10 cellular contexts compared by ENCODE assay signal in genomic region chr3:149610351-149611105, GRCh38.
DNase-seq lines count a peak whose midpoint lies in the region; ATAC-seq and TF ChIP-seq lines count a peak whose summit lies in the region.
"Had no signal": no experiment of that assay in that cellular context is flagged by ENCODE, and none has a peak within 500 bp of the region (broad histone marks: within the 10 kb centered on the region; RNA-seq: fewer than 3 reads in every experiment).

No MANE protein-coding gene starts in this region.

- no peak overlapping the region for H3K4me3 ChIP-seq in brain microvascular endothelial cell (ENCODE audit: low read depth, low read length)
- H3K4me3 ChIP-seq: BLaER1 had no signal

- DNase-seq in DMS 273 treated with DMSO at 0.1 percent for 48 hours (lab: John Stamatoyannopoulos, UW) (peak; percentile 80), brain microvascular endothelial cell (no peak), hippocampal formation (lab: John Stamatoyannopoulos, UW) (peak; percentile 37 to 69), putamen (ENCODE audit: low spot score) (peak; percentile 65), NCI-H748 treated with DMSO at 0.1 percent for 48 hours (lab: John Stamatoyannopoulos, UW) (no peak)
- DNase-seq: effector CD8-positive, alpha-beta T cell had no signal

- H3K36me3 ChIP-seq in brain microvascular endothelial cell (replicated peaks) = no peaks in the 10 kb centered on the region
- H3K36me3 ChIP-seq: BLaER1 had no signal

- ATAC-seq in HG02870 (IDR thresholded peaks at IDR 0.05; ENCODE audit: unreplicated experiment) (no peak), HG03342 (IDR thresholded peaks at IDR 0.05; ENCODE audit: unreplicated experiment) (no peak), HG02840 (IDR thresholded peaks at IDR 0.05; ENCODE audit: low FRiP score, unreplicated experiment) (no peak)

- TF ChIP-seq CTCF in brain microvascular endothelial cell (IDR thresholded peaks at IDR 0.05; ENCODE audit: low read depth, low read length, missing control alignments) = no peak

- peak overlapping the region; percentile 80 for H3K27ac ChIP-seq in brain microvascular endothelial cell
- H3K27ac ChIP-seq: BLaER1 had no signal

- no peaks in the 10 kb centered on the region for H3K27me3 ChIP-seq in brain microvascular endothelial cell (replicated peaks)
- H3K27me3 ChIP-seq: BLaER1 had no signal

- in situ Hi-C loops in brain microvascular endothelial cell (cut with HindIII; ENCODE audit: low pct_ligation_motif_present, low sequenced_read_pairs) = no loop called here

Comparison
In these comparisons a context has a peak if more than half of its experiments do, and no peak if none do; other contexts are left out.
1. DNase-seq: peak in DMS 273 treated with DMSO at 0.1 percent for 48 hours (single experiment), hippocampal formation (2 of 2) and putamen (single experiment); none in brain microvascular endothelial cell (single experiment) and NCI-H748 treated with DMSO at 0.1 percent for 48 hours (single experiment).